ENCODE assay signal across 26 cellular contexts in the genomic region with DNA sequence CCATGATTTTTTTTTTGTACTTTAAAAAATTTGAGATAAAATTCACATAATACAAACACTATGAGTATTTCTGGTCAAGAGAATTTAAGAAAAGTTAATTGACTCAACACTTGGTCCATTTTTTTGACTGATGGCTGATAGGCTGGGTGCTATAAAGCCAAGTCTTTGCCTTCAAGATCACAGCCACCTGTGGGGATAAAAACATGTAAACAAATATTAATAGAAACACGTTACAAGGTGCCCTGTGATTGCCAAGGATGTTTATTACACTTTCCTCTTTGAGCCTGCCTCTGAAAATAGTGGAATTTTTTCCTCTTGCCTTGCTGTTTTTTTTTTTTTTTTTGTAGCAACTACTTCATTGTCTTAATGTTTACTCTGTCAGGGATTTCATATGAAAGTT.
"Had no signal": no experiment of that assay in that cellular context is flagged by ENCODE, and none has a peak within 500 bp of the region (broad histone marks: within the 10 kb centered on the region; RNA-seq: fewer than 3 reads in every experiment).

No MANE protein-coding gene starts in this region.

- H3K27ac Mint-ChIP-seq: immature natural killer cell; naive B cell; natural killer cell; nephron progenitor cell; progenitor cell of endocrine pancreas; stimulated activated effector memory CD8-positive, alpha-beta T cell treated with anti-CD3 and anti-CD28 coated beads, Interleukin-12 subunit alpha, Interleukin-12 subunit beta, amount 100 ng/mL, for 72 hours; stimulated activated naive CD8-positive, alpha-beta T cell treated with anti-CD3 and anti-CD28 coated beads, Interleukin-15, Interleukin-2, amounts not matched to agents 100 ng/mL and 50 ng/mL, for 24 hours had no signal

- H3K9me3 Mint-ChIP-seq: stimulated activated effector memory CD8-positive, alpha-beta T cell treated with anti-CD3 and anti-CD28 coated beads, Interleukin-12 subunit alpha, Interleukin-12 subunit beta, amount 100 ng/mL, for 72 hours; stimulated activated naive CD8-positive, alpha-beta T cell treated with anti-CD3 and anti-CD28 coated beads, Interleukin-15, Interleukin-2, amounts not matched to agents 100 ng/mL and 50 ng/mL, for 24 hours had no signal

- H3K4me3 Mint-ChIP-seq: immature natural killer cell; mesothelial cell of epicardium; naive B cell; natural killer cell; nephron progenitor cell; stimulated activated effector memory CD8-positive, alpha-beta T cell treated with anti-CD3 and anti-CD28 coated beads, Interleukin-12 subunit alpha, Interleukin-12 subunit beta, amount 100 ng/mL, for 72 hours; stimulated activated naive CD8-positive, alpha-beta T cell treated with anti-CD3 and anti-CD28 coated beads, Interleukin-15, Interleukin-2, amounts not matched to agents 100 ng/mL and 50 ng/mL, for 24 hours had no signal

- H3K9me3 ChIP-seq: left lung, ovary, spleen, suprapubic skin, thoracic aorta, tibial artery, upper lobe of right lung had no signal

- H3K36me3 ChIP-seq: left lung, ovary, spleen, suprapubic skin, thoracic aorta, tibial artery, upper lobe of right lung had no signal

- H3K27me3 Mint-ChIP-seq: progenitor cell of endocrine pancreas had no signal

- H3K27me3 ChIP-seq: left lung, ovary, spleen, suprapubic skin, tibial artery, upper lobe of right lung had no signal

- H3K27ac ChIP-seq: left lung, ovary, spleen, suprapubic skin, thoracic aorta, tibial artery, upper lobe of right lung had no signal

- DNase-seq: hypothalamus; immature natural killer cell; kidney; left colon; left lung; mesendoderm; naive B cell; natural killer cell; nephron progenitor cell; ovary; retina; right cardiac atrium; small intestine; spleen; stimulated activated CD4-positive, alpha-beta T cell treated with anti-CD3 and anti-CD28 coated beads, Interleukin-4, amount 100 ng/mL, for 24 hours; stimulated activated naive CD4-positive, alpha-beta T cell; tibial artery; trophoblast cell; upper lobe of right lung had no signal

- H3K4me1 Mint-ChIP-seq: immature natural killer cell; natural killer cell; nephron progenitor cell; stimulated activated effector memory CD8-positive, alpha-beta T cell treated with anti-CD3 and anti-CD28 coated beads, Interleukin-12 subunit alpha, Interleukin-12 subunit beta, amount 100 ng/mL, for 72 hours had no signal

- H3K4me3 ChIP-seq: left lung, lung, ovary, spleen, suprapubic skin, thoracic aorta, tibial artery, upper lobe of right lung had no signal

- H3K36me3 Mint-ChIP-seq: immature natural killer cell; naive B cell; natural killer cell; stimulated activated effector memory CD8-positive, alpha-beta T cell treated with anti-CD3 and anti-CD28 coated beads, Interleukin-12 subunit alpha, Interleukin-12 subunit beta, amount 100 ng/mL, for 72 hours had no signal

- H3K4me1 ChIP-seq: left lung, spleen, tibial artery, upper lobe of right lung had no signal
